In the genomic region with DNA sequence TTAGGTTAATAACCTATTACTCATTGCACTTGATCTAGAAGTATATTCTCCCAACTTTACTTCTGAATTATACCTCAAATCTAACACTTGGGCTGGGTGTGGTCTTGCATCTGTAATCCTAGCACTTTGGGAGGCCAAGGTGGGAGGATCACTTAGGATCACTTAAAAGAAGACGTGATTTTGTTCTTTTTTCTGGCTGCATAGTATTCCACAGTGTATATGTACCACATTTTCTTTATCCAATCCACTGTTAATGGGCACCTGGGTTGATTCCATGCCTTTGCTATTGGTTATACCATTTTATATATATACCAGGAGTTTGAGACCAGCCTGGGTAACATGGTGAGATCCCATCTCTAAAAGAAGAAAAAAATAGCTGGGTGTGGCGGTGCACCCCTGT, we compare ENCODE assay signal across 1 cellular context.
TF ChIP-seq lines count a peak whose summit lies in the region.

No MANE protein-coding gene starts in this region.

TF ChIP-seq in K562, 482 proteins besides CTCF, POLR2A, EP300 and RAD21 (continued from another document):
- TF ChIP-seq ZNF318 (IDR thresholded peaks at IDR 0.05; ENCODE audit: borderline replicate concordance in 1 of 2, low read depth in 1 of 2) (no peak), ZNF146 (CRISPR knock-in tag; IDR thresholded peaks at IDR 0.05; ENCODE audit: unreplicated experiment) (peak; percentile 97), KDM1A (IDR thresholded peaks at IDR 0.05) (peak in 1 of 2 experiments; percentile 43; a peak in 2 of 4 replicates), BCOR (IDR thresholded peaks at IDR 0.05) (0 out of 2 replicates have a peak, but pooled peaks have one; percentile 52), RCOR1 (IDR thresholded peaks at IDR 0.05; ENCODE audit: borderline replicate concordance in 1 of 2, low read depth in 2 of 2, low read length in 2 of 2) (0 out of 4 replicates have a peak, but pooled peaks of 1 of the 2 experiments have one; percentile 16), SIN3B (IDR thresholded peaks at IDR 0.05; ENCODE audit: low read depth) (no peak)
